In the genomic region with DNA sequence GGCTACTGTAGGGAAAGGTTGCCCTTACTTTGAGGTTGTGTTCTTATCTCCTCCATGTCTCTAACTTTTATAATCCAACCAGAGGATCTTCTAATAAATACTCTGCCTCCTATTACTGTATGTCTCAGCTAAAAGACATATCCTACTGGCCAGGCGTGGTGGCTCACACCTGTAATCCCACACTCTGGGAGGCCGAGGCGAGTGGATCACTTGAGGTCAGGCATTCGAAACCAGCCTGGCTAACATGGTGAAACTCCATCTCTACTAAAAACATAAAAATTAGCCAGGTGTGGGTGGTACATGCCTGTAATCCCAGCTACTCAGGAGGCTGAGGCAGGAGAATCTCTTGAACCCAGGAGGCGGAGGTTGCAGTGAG, we compare ENCODE assay signal across 1 cellular context. TPM values are rescaled to one million over a fixed set of nuclear protein-coding genes. Genes with fewer than 3 reads are reported as not detected.
"Had no signal": no experiment of that assay in that cellular context is flagged by ENCODE, and none has a peak within 500 bp of the region (broad histone marks: within the 10 kb centered on the region; RNA-seq: fewer than 3 reads in every experiment).

No MANE protein-coding gene starts in this region.

RNA-seq across cellular contexts. Expression of a gene that starts 18.4 kb away (rescaled TPM):
- polyA plus RNA-seq: neural cell had no signal
